13 cellular contexts compared by ENCODE assay signal in the genomic region with DNA sequence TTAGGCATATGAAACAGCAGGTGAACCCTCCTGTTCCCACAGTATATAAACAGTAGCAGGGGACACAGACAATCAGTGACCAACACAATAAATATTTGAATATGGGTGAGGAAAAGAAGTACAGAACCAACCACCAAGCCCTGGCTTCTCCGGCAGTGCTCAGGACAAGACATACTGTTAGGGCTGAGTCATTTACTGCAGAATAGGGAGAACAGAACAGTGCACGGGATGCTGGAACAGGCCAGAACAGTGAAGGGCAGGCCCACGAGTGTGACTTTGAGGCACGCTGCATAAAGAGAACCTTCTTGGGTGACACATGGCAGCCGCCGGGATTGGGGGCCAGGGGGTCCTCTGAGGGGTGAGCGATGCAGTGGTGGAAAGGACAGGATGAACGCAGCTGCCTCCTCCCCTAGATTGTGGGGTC.
DNase-seq lines count a peak whose midpoint lies in the region; ATAC-seq and TF ChIP-seq lines count a peak whose summit lies in the region.
"Had no signal": no experiment of that assay in that cellular context is flagged by ENCODE, and none has a peak within 500 bp of the region (broad histone marks: within the 10 kb centered on the region; RNA-seq: fewer than 3 reads in every experiment).

No MANE protein-coding gene starts in this region.

- peak overlapping the region; percentile 7 for H4K8ac ChIP-seq in mesenchymal stem cell (ENCODE audit: low read length)

- H3K23ac ChIP-seq in mesenchymal stem cell (ENCODE audit: low read length in 2 of 2): peak overlapping the region in 1 of 2 experiments; percentile 47

- H3K4me2 ChIP-seq in mesenchymal stem cell (ENCODE audit: low read length, poor library complexity, severe bottlenecking): no peak overlapping the region
- H3K4me2 ChIP-seq: BLaER1 treated with 17β-estradiol and CSF1 and Interleukin-3, amounts not matched to agents 10 nM and 100 nM; KMS-11 had no signal

- no peaks in the 10 kb centered on the region for H3K9me3 Mint-ChIP-seq in chondrocyte (ENCODE audit: low read depth)
- H3K9me3 Mint-ChIP-seq: activated B cell treated with CpG ODN at 0.5 μM for 24 hours had no signal

- H3K27me3 ChIP-seq in mesenchymal stem cell (ENCODE audit: control insufficient read depth in 1 of 2, insufficient read depth in 1 of 2, low read length in 2 of 2): no peaks in the 10 kb centered on the region
- H3K27me3 ChIP-seq: BLaER1 treated with 17β-estradiol and CSF1 and Interleukin-3, amounts not matched to agents 10 nM and 100 nM had no signal

- H3K14ac ChIP-seq in mesenchymal stem cell (ENCODE audit: low read length in 2 of 2): no peak overlapping the region

- H3K36me3 Mint-ChIP-seq in chondrocyte (ENCODE audit: low read depth): no peaks in the 10 kb centered on the region

- no peak overlapping the region for H2BK15ac ChIP-seq in mesenchymal stem cell (ENCODE audit: low read depth, poor library complexity, severe bottlenecking)

- no peak overlapping the region for H2BK120ac ChIP-seq in mesenchymal stem cell (ENCODE audit: low read depth, low read length)

- H3K4me3 ChIP-seq in mesenchymal stem cell (ENCODE audit: insufficient read depth in 1 of 2, low read depth in 1 of 2, low read length in 2 of 2): no peak overlapping the region
- H3K4me3 ChIP-seq: BLaER1 treated with 17β-estradiol and CSF1 and Interleukin-3, amounts not matched to agents 10 nM and 100 nM had no signal

- peaks cover 0 to 4% of the 10 kb centered on the region in 2 experiments for H3K36me3 ChIP-seq in mesenchymal stem cell (ENCODE audit: control insufficient read depth in 1 of 2, insufficient read depth in 2 of 2, low read depth in 1 of 2, low read length in 2 of 2)

- no peak overlapping the region for H3K27ac ChIP-seq in mesenchymal stem cell (ENCODE audit: low read length, poor library complexity, severe bottlenecking)
- H3K27ac ChIP-seq: BLaER1 treated with 17β-estradiol and CSF1 and Interleukin-3, amounts not matched to agents 10 nM and 100 nM; KMS-11 had no signal

- 46% methylated on average over 8 of the region's 8 CpGs for WGBS in mesenchymal stem cell

- peaks cover 41% of the 10 kb centered on the region for H3K79me1 ChIP-seq in mesenchymal stem cell (replicated peaks; ENCODE audit: low read length, poor library complexity, severe bottlenecking)

- no peak overlapping the region for H3K4me3 Mint-ChIP-seq in chondrocyte (ENCODE audit: unreplicated experiment)
- H3K4me3 Mint-ChIP-seq: activated B cell treated with CpG ODN at 0.5 μM for 24 hours had no signal

- no peak for TF ChIP-seq CTCF in chondrocyte (IDR thresholded peaks at IDR 0.05)

- H3K27me3 Mint-ChIP-seq in chondrocyte (ENCODE audit: low read depth): no peaks in the 10 kb centered on the region
- H3K27me3 Mint-ChIP-seq: activated B cell treated with CpG ODN at 0.5 μM for 24 hours had no signal

- no peak overlapping the region for H2BK5ac ChIP-seq in mesenchymal stem cell (ENCODE audit: low read depth, low read length, poor library complexity, severe bottlenecking)

- DNase-seq in AG08395 (ENCODE audit: low spot score) (peak; percentile 75), M059J (ENCODE audit: low read depth) (peak; percentile 90), chondrocyte (ENCODE audit: low spot score) (no peak), mesenchymal stem cell (peak; percentile 88), NCI-H2196 (lab: John Stamatoyannopoulos, UW; ENCODE audit: unreplicated experiment) (no peak), T1000 (lab: John Stamatoyannopoulos, UW) (no peak), iPS-NIHi11 (ENCODE audit: low spot score) (no peak)
- DNase-seq: activated B cell treated with CpG ODN at 0.5 μM for 24 hours, NCI-H2171 had no signal

- peaks cover 24% of the 10 kb centered on the region for H3K4me1 ChIP-seq in mesenchymal stem cell (ENCODE audit: control insufficient read depth, insufficient read depth, low read depth, low read length)

- H3K4ac ChIP-seq in mesenchymal stem cell (ENCODE audit: low read depth in 1 of 2, low read length in 2 of 2): no peak overlapping the region

- no peak overlapping the region for H2AFZ ChIP-seq in mesenchymal stem cell (ENCODE audit: low read depth, low read length)

- peak overlapping the region; percentile 64 to 70 for H3K18ac ChIP-seq in mesenchymal stem cell (ENCODE audit: low read depth in 1 of 2, low read length in 2 of 2)

- peak overlapping the region; percentile 88 for H3K27ac Mint-ChIP-seq in chondrocyte (ENCODE audit: unreplicated experiment)
- H3K27ac Mint-ChIP-seq: activated B cell treated with CpG ODN at 0.5 μM for 24 hours had no signal

- no peak for ATAC-seq in GM18870 (IDR thresholded peaks at IDR 0.05; ENCODE audit: unreplicated experiment)
- ATAC-seq: Right ventricle myocardium inferior had no signal

- peaks cover 65% of the 10 kb centered on the region for H3K4me1 Mint-ChIP-seq in chondrocyte (ENCODE audit: low read depth)

- H2AK5ac ChIP-seq in mesenchymal stem cell (ENCODE audit: low read length, severe bottlenecking): no peak overlapping the region

- H2BK12ac ChIP-seq in mesenchymal stem cell (ENCODE audit: low read length in 2 of 2): peak overlapping the region; percentile 51 to 65

- no peaks in the 10 kb centered on the region for H3K9me3 ChIP-seq in mesenchymal stem cell (ENCODE audit: control insufficient read depth, low read length)
- H3K9me3 ChIP-seq: BLaER1 treated with 17β-estradiol and CSF1 and Interleukin-3, amounts not matched to agents 10 nM and 100 nM had no signal

- peak overlapping the region; percentile 46 for H4K91ac ChIP-seq in mesenchymal stem cell (ENCODE audit: low read length)

- H3K9ac ChIP-seq in mesenchymal stem cell (ENCODE audit: low read length): no peak overlapping the region
- H3K9ac ChIP-seq: BLaER1 treated with 17β-estradiol and CSF1 and Interleukin-3, amounts not matched to agents 10 nM and 100 nM; KMS-11 had no signal

Comparison
In these comparisons a context has a peak if more than half of its experiments do, and no peak if none do; other contexts are left out.
1. DNase-seq: peak in AG08395 (single experiment), M059J (single experiment) and mesenchymal stem cell (single experiment); none in chondrocyte (single experiment), NCI-H2196 (single experiment), T1000 (single experiment) and iPS-NIHi11 (single experiment).